Comparison of ENCODE assay signal across 1 cellular context in the genomic region with DNA sequence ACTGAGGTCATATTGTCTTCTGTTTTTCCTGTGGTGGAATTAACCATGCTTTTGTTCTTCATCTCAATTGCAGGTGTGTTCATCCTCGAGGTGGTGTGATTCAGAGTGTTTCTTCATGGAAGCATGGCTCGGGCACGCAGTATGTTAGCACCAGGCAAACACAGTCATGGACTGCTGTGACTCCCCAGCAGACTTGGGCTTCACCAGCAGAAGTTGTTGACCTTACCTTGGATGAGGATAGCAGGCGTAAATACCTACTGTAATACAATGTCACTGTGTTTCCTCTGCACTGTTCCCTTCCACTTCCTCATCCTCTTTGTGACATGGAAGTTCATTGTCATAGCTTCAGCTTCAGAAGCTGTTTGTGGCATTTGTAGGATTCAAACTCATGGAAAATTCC.
TF ChIP-seq lines count a peak whose summit lies in the region.

No MANE protein-coding gene starts in this region.

TF ChIP-seq in H1, 55 proteins besides CTCF, POLR2A, EP300 and RAD21:
- TF ChIP-seq EZH2 (IDR thresholded peaks at IDR 0.05; ENCODE audit: low read depth, low read length, severe bottlenecking): no peak
- no peak for TF ChIP-seq CHD2 (IDR thresholded peaks at IDR 0.05; ENCODE audit: low read length)
- no peak for TF ChIP-seq TAF1 (IDR thresholded peaks at IDR 0.05; ENCODE audit: low read depth, low read length)
- TF ChIP-seq, protein P1, sequence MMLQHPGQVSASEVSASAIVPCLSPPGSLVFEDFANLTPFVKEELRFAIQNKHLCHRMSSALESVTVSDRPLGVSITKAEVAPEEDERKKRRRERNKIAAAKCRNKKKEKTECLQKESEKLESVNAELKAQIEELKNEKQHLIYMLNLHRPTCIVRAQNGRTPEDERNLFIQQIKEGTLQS (IDR thresholded peaks at IDR 0.05; ENCODE audit: insufficient read depth, low read depth, low read length): no peak
- no peak for TF ChIP-seq HDAC2 (IDR thresholded peaks at IDR 0.05; ENCODE audit: borderline replicate concordance in 1 of 2, low read depth in 2 of 2, low read length in 2 of 2)
- no peak for TF ChIP-seq GTF2F1 (IDR thresholded peaks at IDR 0.05; ENCODE audit: borderline replicate concordance, low read depth, low read length)
- TF ChIP-seq, protein P2, sequence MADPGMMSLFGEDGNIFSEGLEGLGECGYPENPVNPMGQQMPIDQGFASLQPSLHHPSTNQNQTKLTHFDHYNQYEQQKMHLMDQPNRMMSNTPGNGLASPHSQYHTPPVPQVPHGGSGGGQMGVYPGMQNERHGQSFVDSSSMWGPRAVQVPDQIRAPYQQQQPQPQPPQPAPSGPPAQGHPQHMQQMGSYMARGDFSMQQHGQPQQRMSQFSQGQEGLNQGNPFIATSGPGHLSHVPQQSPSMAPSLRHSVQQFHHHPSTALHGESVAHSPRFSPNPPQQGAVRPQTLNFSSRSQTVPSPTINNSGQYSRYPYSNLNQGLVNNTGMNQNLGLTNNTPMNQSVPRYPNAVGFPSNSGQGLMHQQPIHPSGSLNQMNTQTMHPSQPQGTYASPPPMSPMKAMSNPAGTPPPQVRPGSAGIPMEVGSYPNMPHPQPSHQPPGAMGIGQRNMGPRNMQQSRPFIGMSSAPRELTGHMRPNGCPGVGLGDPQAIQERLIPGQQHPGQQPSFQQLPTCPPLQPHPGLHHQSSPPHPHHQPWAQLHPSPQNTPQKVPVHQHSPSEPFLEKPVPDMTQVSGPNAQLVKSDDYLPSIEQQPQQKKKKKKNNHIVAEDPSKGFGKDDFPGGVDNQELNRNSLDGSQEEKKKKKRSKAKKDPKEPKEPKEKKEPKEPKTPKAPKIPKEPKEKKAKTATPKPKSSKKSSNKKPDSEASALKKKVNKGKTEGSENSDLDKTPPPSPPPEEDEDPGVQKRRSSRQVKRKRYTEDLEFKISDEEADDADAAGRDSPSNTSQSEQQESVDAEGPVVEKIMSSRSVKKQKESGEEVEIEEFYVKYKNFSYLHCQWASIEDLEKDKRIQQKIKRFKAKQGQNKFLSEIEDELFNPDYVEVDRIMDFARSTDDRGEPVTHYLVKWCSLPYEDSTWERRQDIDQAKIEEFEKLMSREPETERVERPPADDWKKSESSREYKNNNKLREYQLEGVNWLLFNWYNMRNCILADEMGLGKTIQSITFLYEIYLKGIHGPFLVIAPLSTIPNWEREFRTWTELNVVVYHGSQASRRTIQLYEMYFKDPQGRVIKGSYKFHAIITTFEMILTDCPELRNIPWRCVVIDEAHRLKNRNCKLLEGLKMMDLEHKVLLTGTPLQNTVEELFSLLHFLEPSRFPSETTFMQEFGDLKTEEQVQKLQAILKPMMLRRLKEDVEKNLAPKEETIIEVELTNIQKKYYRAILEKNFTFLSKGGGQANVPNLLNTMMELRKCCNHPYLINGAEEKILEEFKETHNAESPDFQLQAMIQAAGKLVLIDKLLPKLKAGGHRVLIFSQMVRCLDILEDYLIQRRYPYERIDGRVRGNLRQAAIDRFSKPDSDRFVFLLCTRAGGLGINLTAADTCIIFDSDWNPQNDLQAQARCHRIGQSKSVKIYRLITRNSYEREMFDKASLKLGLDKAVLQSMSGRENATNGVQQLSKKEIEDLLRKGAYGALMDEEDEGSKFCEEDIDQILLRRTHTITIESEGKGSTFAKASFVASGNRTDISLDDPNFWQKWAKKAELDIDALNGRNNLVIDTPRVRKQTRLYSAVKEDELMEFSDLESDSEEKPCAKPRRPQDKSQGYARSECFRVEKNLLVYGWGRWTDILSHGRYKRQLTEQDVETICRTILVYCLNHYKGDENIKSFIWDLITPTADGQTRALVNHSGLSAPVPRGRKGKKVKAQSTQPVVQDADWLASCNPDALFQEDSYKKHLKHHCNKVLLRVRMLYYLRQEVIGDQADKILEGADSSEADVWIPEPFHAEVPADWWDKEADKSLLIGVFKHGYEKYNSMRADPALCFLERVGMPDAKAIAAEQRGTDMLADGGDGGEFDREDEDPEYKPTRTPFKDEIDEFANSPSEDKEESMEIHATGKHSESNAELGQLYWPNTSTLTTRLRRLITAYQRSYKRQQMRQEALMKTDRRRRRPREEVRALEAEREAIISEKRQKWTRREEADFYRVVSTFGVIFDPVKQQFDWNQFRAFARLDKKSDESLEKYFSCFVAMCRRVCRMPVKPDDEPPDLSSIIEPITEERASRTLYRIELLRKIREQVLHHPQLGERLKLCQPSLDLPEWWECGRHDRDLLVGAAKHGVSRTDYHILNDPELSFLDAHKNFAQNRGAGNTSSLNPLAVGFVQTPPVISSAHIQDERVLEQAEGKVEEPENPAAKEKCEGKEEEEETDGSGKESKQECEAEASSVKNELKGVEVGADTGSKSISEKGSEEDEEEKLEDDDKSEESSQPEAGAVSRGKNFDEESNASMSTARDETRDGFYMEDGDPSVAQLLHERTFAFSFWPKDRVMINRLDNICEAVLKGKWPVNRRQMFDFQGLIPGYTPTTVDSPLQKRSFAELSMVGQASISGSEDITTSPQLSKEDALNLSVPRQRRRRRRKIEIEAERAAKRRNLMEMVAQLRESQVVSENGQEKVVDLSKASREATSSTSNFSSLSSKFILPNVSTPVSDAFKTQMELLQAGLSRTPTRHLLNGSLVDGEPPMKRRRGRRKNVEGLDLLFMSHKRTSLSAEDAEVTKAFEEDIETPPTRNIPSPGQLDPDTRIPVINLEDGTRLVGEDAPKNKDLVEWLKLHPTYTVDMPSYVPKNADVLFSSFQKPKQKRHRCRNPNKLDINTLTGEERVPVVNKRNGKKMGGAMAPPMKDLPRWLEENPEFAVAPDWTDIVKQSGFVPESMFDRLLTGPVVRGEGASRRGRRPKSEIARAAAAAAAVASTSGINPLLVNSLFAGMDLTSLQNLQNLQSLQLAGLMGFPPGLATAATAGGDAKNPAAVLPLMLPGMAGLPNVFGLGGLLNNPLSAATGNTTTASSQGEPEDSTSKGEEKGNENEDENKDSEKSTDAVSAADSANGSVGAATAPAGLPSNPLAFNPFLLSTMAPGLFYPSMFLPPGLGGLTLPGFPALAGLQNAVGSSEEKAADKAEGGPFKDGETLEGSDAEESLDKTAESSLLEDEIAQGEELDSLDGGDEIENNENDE (IDR thresholded peaks at IDR 0.05; ENCODE audit: insufficient replicate concordance, low read length): no peak
- TF ChIP-seq SIX5 (IDR thresholded peaks at IDR 0.05; ENCODE audit: low read depth, low read length): no peak
- no peak for TF ChIP-seq POU5F1 (IDR thresholded peaks at IDR 0.05; ENCODE audit: low read depth, low read length)
- no peak for TF ChIP-seq FOSL1 (IDR thresholded peaks at IDR 0.05; ENCODE audit: insufficient read depth, low read depth, low read length)
- TF ChIP-seq RBBP5 (IDR thresholded peaks at IDR 0.05; ENCODE audit: borderline replicate concordance, low read depth, low read length): no peak
- no peak for TF ChIP-seq GABPA (IDR thresholded peaks at IDR 0.05; ENCODE audit: borderline replicate concordance, insufficient read depth, low read length)
- no peak for TF ChIP-seq SIRT6 (IDR thresholded peaks at IDR 0.05; ENCODE audit: low read length)
- no peak for TF ChIP-seq POLR2AphosphoS5 (IDR thresholded peaks at IDR 0.05; ENCODE audit: low read depth, low read length)
- TF ChIP-seq, protein P3, sequence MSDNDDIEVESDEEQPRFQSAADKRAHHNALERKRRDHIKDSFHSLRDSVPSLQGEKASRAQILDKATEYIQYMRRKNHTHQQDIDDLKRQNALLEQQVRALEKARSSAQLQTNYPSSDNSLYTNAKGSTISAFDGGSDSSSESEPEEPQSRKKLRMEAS (IDR thresholded peaks at IDR 0.05): no peak
- no peak for TF ChIP-seq EGR1 (IDR thresholded peaks at IDR 0.05; ENCODE audit: borderline replicate concordance, low read depth, low read length)
- TF ChIP-seq ZNF274 (IDR thresholded peaks at IDR 0.05; ENCODE audit: borderline replicate concordance, extremely low read depth, low read length): no peak
